ENCODE assay signal across 15 cellular contexts in genomic region chr3:140423146-140423545, GRCh38.
"Had no signal": no experiment of that assay in that cellular context is flagged by ENCODE, and none has a peak within 500 bp of the region (broad histone marks: within the 10 kb centered on the region; RNA-seq: fewer than 3 reads in every experiment).

No MANE protein-coding gene starts in this region.

- H3K36me3 Mint-ChIP-seq: activated CD4-positive, alpha-beta memory T cell treated with anti-CD3 and anti-CD28 coated beads for 36 hours; activated naive CD4-positive, alpha-beta T cell treated with anti-CD3 and anti-CD28 coated beads, Interleukin-2, amount 10 ng/mL, durations not matched to agents 7 days and 5 days; memory B cell had no signal

- H3K4me3 ChIP-seq: adrenal gland, tibial artery had no signal

- H3K27me3 Mint-ChIP-seq: activated CD4-positive, alpha-beta memory T cell treated with anti-CD3 and anti-CD28 coated beads for 36 hours; activated naive CD4-positive, alpha-beta T cell treated with anti-CD3 and anti-CD28 coated beads, Interleukin-2, amount 10 ng/mL, durations not matched to agents 7 days and 5 days had no signal

- DNase-seq: activated CD4-positive, alpha-beta memory T cell treated with anti-CD3 and anti-CD28 coated beads for 36 hours; activated CD4-positive, CD25-positive, alpha-beta regulatory T cell treated with anti-CD3 and anti-CD28 coated beads, Interleukin-2, amount 50 U/mL, for 72 hours; activated naive CD4-positive, alpha-beta T cell treated with anti-CD3 and anti-CD28 coated beads, Interleukin-2, amount 10 ng/mL, durations not matched to agents 7 days and 5 days; adrenal gland; foreskin fibroblast; glutamatergic neuron; posterior cingulate gyrus; right cardiac atrium; SIG-M5; T-helper 2 cell; tibial artery had no signal

- H3K27ac Mint-ChIP-seq: activated CD4-positive, alpha-beta memory T cell treated with anti-CD3 and anti-CD28 coated beads for 36 hours; activated naive CD4-positive, alpha-beta T cell treated with anti-CD3 and anti-CD28 coated beads, Interleukin-2, amount 10 ng/mL, durations not matched to agents 7 days and 5 days; activated T-helper 1 cell treated with anti-CD3 and anti-CD28 coated beads, Interleukin-12 subunit alpha, Interleukin-12 subunit beta, Interleukin-2, Interleukin-4 antibody, amounts not matched to agents 30 ng/mL and 10 ng/mL and 1 ng/mL, durations not matched to agents 14 hours and 24 hours and 36 hours; memory B cell; stimulated activated effector memory CD8-positive, alpha-beta T cell treated with anti-CD3 and anti-CD28 coated beads, Interleukin-12 subunit alpha, Interleukin-12 subunit beta, amount 100 ng/mL, for 72 hours had no signal

- H3K4me1 Mint-ChIP-seq: activated naive CD4-positive, alpha-beta T cell treated with anti-CD3 and anti-CD28 coated beads, Interleukin-2, amount 10 ng/mL, durations not matched to agents 7 days and 5 days; memory B cell; stimulated activated effector memory CD8-positive, alpha-beta T cell treated with anti-CD3 and anti-CD28 coated beads, Interleukin-12 subunit alpha, Interleukin-12 subunit beta, amount 100 ng/mL, for 72 hours had no signal

- H3K27me3 ChIP-seq: adrenal gland, tibial artery had no signal

- H3K9me3 ChIP-seq: adrenal gland, tibial artery had no signal

- H3K36me3 ChIP-seq: adrenal gland, tibial artery had no signal

- H3K9me3 Mint-ChIP-seq: activated CD4-positive, alpha-beta memory T cell treated with anti-CD3 and anti-CD28 coated beads for 36 hours; activated naive CD4-positive, alpha-beta T cell treated with anti-CD3 and anti-CD28 coated beads, Interleukin-2, amount 10 ng/mL, durations not matched to agents 7 days and 5 days; activated T-helper 1 cell treated with anti-CD3 and anti-CD28 coated beads, Interleukin-12 subunit alpha, Interleukin-12 subunit beta, Interleukin-2, Interleukin-4 antibody, amounts not matched to agents 30 ng/mL and 10 ng/mL and 1 ng/mL, durations not matched to agents 14 hours and 24 hours and 36 hours; memory B cell; neural crest cell; stimulated activated effector memory CD8-positive, alpha-beta T cell treated with anti-CD3 and anti-CD28 coated beads, Interleukin-12 subunit alpha, Interleukin-12 subunit beta, amount 100 ng/mL, for 72 hours had no signal

- H3K4me3 Mint-ChIP-seq: activated CD4-positive, alpha-beta memory T cell treated with anti-CD3 and anti-CD28 coated beads for 36 hours; activated naive CD4-positive, alpha-beta T cell treated with anti-CD3 and anti-CD28 coated beads, Interleukin-2, amount 10 ng/mL, durations not matched to agents 7 days and 5 days; activated T-helper 1 cell treated with anti-CD3 and anti-CD28 coated beads, Interleukin-12 subunit alpha, Interleukin-12 subunit beta, Interleukin-2, Interleukin-4 antibody, amounts not matched to agents 30 ng/mL and 10 ng/mL and 1 ng/mL, durations not matched to agents 14 hours and 24 hours and 36 hours; memory B cell; neural crest cell; stimulated activated effector memory CD8-positive, alpha-beta T cell treated with anti-CD3 and anti-CD28 coated beads, Interleukin-12 subunit alpha, Interleukin-12 subunit beta, amount 100 ng/mL, for 72 hours had no signal

- H3K27ac ChIP-seq: adrenal gland, tibial artery had no signal
